21 cellular contexts compared by ENCODE assay signal in genomic region chr14:67735361-67735921, GRCh38. TPM values are rescaled to one million over a fixed set of nuclear protein-coding genes. Genes with fewer than 3 reads are reported as not detected.
"Had no signal": no experiment of that assay in that cellular context is flagged by ENCODE, and none has a peak within 500 bp of the region (broad histone marks: within the 10 kb centered on the region; RNA-seq: fewer than 3 reads in every experiment).

No MANE protein-coding gene starts in this region.

- H3K4me3 Mint-ChIP-seq: activated T-helper 17 cell treated with anti-CD3 and anti-CD28 coated beads, Interleukin-2, amount 50 U/mL, for 72 hours; naive thymus-derived CD4-positive, alpha-beta T cell; stimulated activated naive CD8-positive, alpha-beta T cell treated with anti-CD3 and anti-CD28 coated beads, Interleukin-15, Interleukin-2, amounts not matched to agents 100 ng/mL and 50 ng/mL, for 24 hours had no signal

- H3K27ac ChIP-seq: brain microvascular endothelial cell, dorsolateral prefrontal cortex, esophagus squamous epithelium, lower lobe of right lung, transverse colon had no signal

- DNase-seq: activated CD4-positive, alpha-beta T cell treated with anti-CD3 and anti-CD28 coated beads for 1 hour; activated T-cell treated with anti-CD3 and anti-CD28 coated beads, Interleukin-2, amount 50 U/mL, for 1 hour; aorta; brain microvascular endothelial cell; central memory CD4-positive, alpha-beta T cell; dorsolateral prefrontal cortex; esophagus squamous epithelium; gastrocnemius medialis; head of caudate nucleus; islet precursor cell; lower lobe of right lung; naive thymus-derived CD4-positive, alpha-beta T cell; stimulated activated CD4-positive, alpha-beta T cell treated with anti-CD3 and anti-CD28 coated beads, Interleukin-1b, Interleukin-23, amount 100 ng/mL, for 48 hours; T-helper 1 cell; transverse colon had no signal

- H3K27me3 ChIP-seq: brain microvascular endothelial cell, dorsolateral prefrontal cortex, esophagus squamous epithelium, gastrocnemius medialis, transverse colon had no signal

- H3K36me3 Mint-ChIP-seq: activated naive CD4-positive, alpha-beta T cell treated with anti-CD3 and anti-CD28 coated beads, Interleukin-2, amount 50 U/mL, for 72 hours had no signal

- H3K9me3 Mint-ChIP-seq: activated naive CD4-positive, alpha-beta T cell treated with anti-CD3 and anti-CD28 coated beads, Interleukin-2, amount 50 U/mL, for 72 hours; activated T-helper 17 cell treated with anti-CD3 and anti-CD28 coated beads, Interleukin-2, amount 50 U/mL, for 72 hours; naive thymus-derived CD4-positive, alpha-beta T cell; stimulated activated naive CD8-positive, alpha-beta T cell treated with anti-CD3 and anti-CD28 coated beads, Interleukin-15, Interleukin-2, amounts not matched to agents 100 ng/mL and 50 ng/mL, for 24 hours had no signal

- H3K27me3 Mint-ChIP-seq: activated T-helper 17 cell treated with anti-CD3 and anti-CD28 coated beads, Interleukin-2, amount 50 U/mL, for 72 hours; stimulated activated naive CD8-positive, alpha-beta T cell treated with anti-CD3 and anti-CD28 coated beads, Interleukin-15, Interleukin-2, amounts not matched to agents 100 ng/mL and 50 ng/mL, for 24 hours had no signal

- H3K9me3 ChIP-seq: esophagus squamous epithelium, gastrocnemius medialis, lower lobe of right lung, transverse colon had no signal

- H3K4me3 ChIP-seq: dorsolateral prefrontal cortex, esophagus squamous epithelium, gastrocnemius medialis, lower lobe of right lung, transverse colon had no signal

- ATAC-seq: activated naive CD4-positive, alpha-beta T cell treated with anti-CD3 and anti-CD28 coated beads, Interleukin-2, amount 50 U/mL, for 72 hours; activated T-helper 17 cell treated with anti-CD3 and anti-CD28 coated beads, Interleukin-2, amount 50 U/mL, for 72 hours; gastrocnemius medialis; left colon; lower lobe of right lung; naive thymus-derived CD4-positive, alpha-beta T cell had no signal

RNA-seq across cellular contexts. Expression of gene RDH12, which starts 33.8 kb away (rescaled TPM):
- total RNA-seq: activated naive CD4-positive, alpha-beta T cell treated with anti-CD3 and anti-CD28 coated beads, Interleukin-2, amount 50 U/mL, for 72 hours; activated T-helper 17 cell treated with anti-CD3 and anti-CD28 coated beads, Interleukin-2, amount 50 U/mL, for 72 hours; aorta; left colon; mesenteric fat pad; naive thymus-derived CD4-positive, alpha-beta T cell; osteoblast had no signal
